ENCODE assay signal across 9 cellular contexts in genomic region chr12:6370994-6371754, GRCh38. TPM values are rescaled to one million over a fixed set of nuclear protein-coding genes. Genes with fewer than 3 reads are reported as not detected.
DNase-seq lines count a peak whose midpoint lies in the region; ATAC-seq, FAIRE-seq and TF ChIP-seq lines count a peak whose summit lies in the region.
"Had no signal": no experiment of that assay in that cellular context is flagged by ENCODE, and none has a peak within 500 bp of the region (broad histone marks: within the 10 kb centered on the region; RNA-seq: fewer than 3 reads in every experiment).

No MANE protein-coding gene starts in this region.

- H4K20me1 ChIP-seq in astrocyte (ENCODE audit: insufficient read depth, low read length) (no peaks in the 10 kb centered on the region), Karpas-422 (ENCODE audit: insufficient read depth, low read depth, low read length) (no peaks in the 10 kb centered on the region)

- H3K9me3 ChIP-seq in astrocyte (ENCODE audit: insufficient read depth, low read depth, low read length) (no peaks in the 10 kb centered on the region), Karpas-422 (ENCODE audit: low read length) (no peaks in the 10 kb centered on the region)

- H3K9me3 Mint-ChIP-seq in astrocyte (ENCODE audit: unreplicated experiment) (no peaks in the 10 kb centered on the region), immature natural killer cell (no peaks in the 10 kb centered on the region)

- no peaks in the 10 kb centered on the region for H3K36me3 ChIP-seq in astrocyte (ENCODE audit: insufficient read depth, low read length)
- H3K36me3 ChIP-seq in Karpas-422 (ENCODE audit: insufficient read depth, low read length) = no peaks in the 10 kb centered on the region

- H3K27me3 ChIP-seq in astrocyte (ENCODE audit: insufficient read depth, low read length) (no peaks in the 10 kb centered on the region), Karpas-422 (ENCODE audit: low read length) (no peaks in the 10 kb centered on the region)

- FAIRE-seq in astrocyte (lab: Jason Lieb, UNC) = no peak

- H3K27ac Mint-ChIP-seq in astrocyte (ENCODE audit: unreplicated experiment) (peak overlapping the region; percentile 64), immature natural killer cell (peak overlapping the region in 3 of 6 donors; percentile 36 to 57 (median 55))
- H3K27ac Mint-ChIP-seq: memory B cell had no signal

- H2AFZ ChIP-seq in astrocyte (ENCODE audit: low read depth, low read length) = peak overlapping the region; percentile 54
- H2AFZ ChIP-seq in Karpas-422 (ENCODE audit: low read length) = no peak overlapping the region

- ATAC-seq in left lobe of liver (peak; percentile 28), HG02571 (IDR thresholded peaks at IDR 0.05; ENCODE audit: unreplicated experiment) (no peak)

- H3K9ac ChIP-seq in astrocyte (ENCODE audit: low read length) = no peak overlapping the region
- no peak overlapping the region for H3K9ac ChIP-seq in Karpas-422 (ENCODE audit: low read length)

- peak; percentile 94 for DNase-seq in DMS153 treated with DMSO at 0.1 percent for 48 hours (lab: John Stamatoyannopoulos, UW; ENCODE audit: unreplicated experiment)
- peak; percentile 84 for DNase-seq in NCI-H187 treated with DMSO at 0.1 percent for 48 hours (lab: John Stamatoyannopoulos, UW)
- DNase-seq in astrocyte (ENCODE audit: low read depth) = peak; percentile 76
- no peak for DNase-seq in left lobe of liver (ENCODE audit: low spot score)
- DNase-seq in Karpas-422 = no peak
- DNase-seq in NCI-H446 treated with DMSO at 0.1 percent for 48 hours (lab: John Stamatoyannopoulos, UW) = no peak
- no peak for DNase-seq in immature natural killer cell

- no peaks in the 10 kb centered on the region for H3K79me2 ChIP-seq in astrocyte (ENCODE audit: insufficient read depth, low read length)
- no peaks in the 10 kb centered on the region for H3K79me2 ChIP-seq in Karpas-422 (ENCODE audit: low read length)

- H3K9me2 ChIP-seq in Karpas-422 (replicated peaks; ENCODE audit: insufficient read depth, low read length) = no peaks in the 10 kb centered on the region

- H3K36me3 Mint-ChIP-seq in astrocyte (ENCODE audit: low read depth, unreplicated experiment) (no peaks in the 10 kb centered on the region), immature natural killer cell (no peaks in the 10 kb centered on the region)
- H3K36me3 Mint-ChIP-seq: memory B cell had no signal

- H3K27me3 Mint-ChIP-seq in astrocyte (ENCODE audit: low read depth, unreplicated experiment) (peaks cover 15% of the 10 kb centered on the region), immature natural killer cell (ENCODE audit: low read depth in 3 of 3) (peaks cover 0 to 1% (median 0%) of the 10 kb centered on the region in 3 donors)

- H3K4me2 ChIP-seq in astrocyte (ENCODE audit: low read length) (peak overlapping the region; percentile 49), Karpas-422 (ENCODE audit: low read depth, low read length, poor library complexity, severe bottlenecking) (no peak overlapping the region)

- peak overlapping the region; percentile 35 for H3K4me3 Mint-ChIP-seq in astrocyte (ENCODE audit: unreplicated experiment)
- no peak overlapping the region for H3K4me3 Mint-ChIP-seq in immature natural killer cell
- H3K4me3 Mint-ChIP-seq: memory B cell had no signal

- H3K27ac ChIP-seq in astrocyte (ENCODE audit: low read depth, low read length) = peak overlapping the region; percentile 65
- H3K27ac ChIP-seq in Karpas-422 (ENCODE audit: low read length) = no peak overlapping the region

- H3K4me3 ChIP-seq in astrocyte (ENCODE audit: insufficient read depth, low read depth, low read length) (no peak overlapping the region), Karpas-422 (ENCODE audit: low read length) (no peak overlapping the region)

- peaks cover 32% of the 10 kb centered on the region for H3K4me1 Mint-ChIP-seq in astrocyte (ENCODE audit: low read depth, unreplicated experiment)
- H3K4me1 Mint-ChIP-seq in immature natural killer cell = peaks cover 29 to 47% of the 10 kb centered on the region in 2 donors

- TF ChIP-seq CTCF in astrocyte (IDR thresholded peaks at IDR 0.05; ENCODE audit: insufficient read depth, low read depth, low read length) = peak; percentile 13

- H3K4me1 ChIP-seq in astrocyte (ENCODE audit: insufficient read depth, low read length) (peaks cover 36% of the 10 kb centered on the region), Karpas-422 (ENCODE audit: low read length) (peaks cover 2% of the 10 kb centered on the region; the same call in 1 of the 2 replicates)

RNA-seq across cellular contexts. Expression of gene SCNN1A, which starts 4.2 kb away (rescaled TPM):
- 0.94 and 1.3 TPM in 2 replicates for total RNA-seq in astrocyte
- total RNA-seq in left lobe of liver = 6.8 TPM
- not detected in 2 replicates for total RNA-seq in Karpas-422 (2014; rRNA removed; shearing (Covaris generic); ENCODE audit: low replicate concordance)
- polyA plus RNA-seq in immature natural killer cell = under 1 TPM in 2 of 3 donors, not detected in 1; 0.10 to 0.64 TPM

RNA-seq across cellular contexts. Expression of gene LTBR, which starts 12.8 kb away (rescaled TPM):
- total RNA-seq in astrocyte (2.8 and 2.9 TPM in 2 replicates), left lobe of liver (106 TPM)
- not detected in 2 replicates for total RNA-seq in Karpas-422 (2014; rRNA removed; shearing (Covaris generic); ENCODE audit: low replicate concordance)
- polyA plus RNA-seq in immature natural killer cell = 1 to 10 TPM; 1.2 to 3.6 (median 2.8) TPM

RNA-seq across cellular contexts. Expression of gene TNFRSF1A, which starts 29.3 kb away (rescaled TPM):
- total RNA-seq in astrocyte (118 and 128 TPM in 2 replicates), left lobe of liver (76.0 TPM)
- 0.72 TPM in 1 of 2 replicates, not detected in the other for total RNA-seq in Karpas-422 (2014; rRNA removed; shearing (Covaris generic); ENCODE audit: low replicate concordance)
- polyA plus RNA-seq in immature natural killer cell = 10 to 100 TPM; 37.7 to 89.0 (median 67.0) TPM

Comparison
In these comparisons a context has a peak if more than half of its experiments do, and no peak if none do; other contexts are left out.
1. DNase-seq: peak in DMS153 treated with DMSO at 0.1 percent for 48 hours (single experiment), NCI-H187 treated with DMSO at 0.1 percent for 48 hours (single experiment) and astrocyte (single experiment); none in left lobe of liver (single experiment), Karpas-422 (single experiment), NCI-H446 treated with DMSO at 0.1 percent for 48 hours (single experiment) and immature natural killer cell (0 of 3).
2. RNA of gene LTBR, which starts 12.8 kb away (total RNA-seq): 106 TPM in left lobe of liver (single experiment); 2.8 to 2.9 TPM in astrocyte and not detected in Karpas-422; every median in the first group is over 10 times any median in the second.
3. RNA of gene TNFRSF1A, which starts 29.3 kb away (total RNA-seq): 118 to 128 TPM in astrocyte and 76.0 TPM in left lobe of liver (single experiment); 0.72 TPM in Karpas-422; every median in the first group is over 10 times any median in the second.